ENCODE assay signal across 8 cellular contexts in the genomic region with DNA sequence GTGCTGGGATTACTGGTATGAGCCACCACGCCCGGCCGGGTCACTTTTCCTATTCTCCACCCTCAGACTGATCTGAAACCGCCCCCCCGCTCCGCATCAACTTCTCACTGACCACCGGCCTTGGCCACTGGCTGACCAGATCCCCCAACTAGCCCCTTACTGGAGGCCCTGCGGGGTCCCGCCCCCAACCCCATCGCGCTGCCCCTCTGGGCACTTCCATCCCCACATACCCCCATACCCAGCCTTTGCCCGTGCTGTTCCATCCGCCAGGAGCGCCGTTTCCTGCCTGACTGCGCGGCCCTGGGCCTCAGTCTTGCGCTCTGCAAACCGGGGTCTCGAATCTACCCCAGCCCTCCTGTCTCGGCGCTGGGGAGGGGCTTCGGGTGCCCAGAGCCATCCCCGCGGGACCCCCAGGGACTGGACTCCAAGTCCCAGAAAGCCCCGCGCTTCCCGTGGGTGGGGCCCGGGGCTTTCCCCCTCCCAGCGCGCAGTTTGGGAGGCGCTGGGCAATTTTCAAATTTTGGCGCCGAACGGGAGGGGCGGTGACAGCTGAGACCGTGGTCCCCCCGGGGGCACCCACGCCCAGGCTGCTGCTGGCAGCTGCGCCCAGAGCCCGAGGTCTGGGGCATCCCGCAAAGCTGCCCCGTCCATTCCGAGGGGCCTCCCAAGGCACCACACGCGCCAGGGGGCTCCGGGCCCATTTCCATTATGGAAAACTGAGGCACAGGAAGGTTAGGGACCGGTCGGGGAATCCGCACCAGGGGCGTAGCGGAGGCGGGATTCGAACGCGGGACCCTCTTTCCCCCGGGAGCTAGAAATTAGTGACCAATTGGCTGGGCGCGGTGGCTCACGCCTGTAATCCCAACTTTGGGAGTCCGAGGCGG. TPM values are rescaled to one million over a fixed set of nuclear protein-coding genes. Genes with fewer than 3 reads are reported as not detected.
DNase-seq lines count a peak whose midpoint lies in the region; ATAC-seq and TF ChIP-seq lines count a peak whose summit lies in the region.

No MANE protein-coding gene starts in this region.

- H3K14ac ChIP-seq in neuronal stem cell (ENCODE audit: low read length): no peak overlapping the region

- peaks cover 7% of the 10 kb centered on the region for H3K4me1 Mint-ChIP-seq in activated T-cell treated with anti-CD3 and anti-CD28 coated beads, Interleukin-2, amount 50 U/mL, for 4 hours (ENCODE audit: low read depth)

- H3K9me3 ChIP-seq in neuronal stem cell (replicated peaks in 1 of 2; ENCODE audit: control insufficient read depth in 2 of 2, insufficient read depth in 1 of 2, low read depth in 1 of 2, low read length in 2 of 2) (no peaks in the 10 kb centered on the region), vagina (no peaks in the 10 kb centered on the region)

- WGBS in neuronal stem cell (ENCODE audit: extremely low coverage in 2 of 2, insufficient read length in 2 of 2, insufficient replicate concordance in 1 of 2), 2 donors: no CpG with 5 or more reads among the region's 62 CpGs

- H3K9ac ChIP-seq in neuronal stem cell (ENCODE audit: low read depth, low read length, poor library complexity): peak overlapping the region; percentile 78

- H2BK15ac ChIP-seq in neuronal stem cell (ENCODE audit: low read length): peak overlapping the region; percentile 89

- peak overlapping the region; percentile 87 for H2BK5ac ChIP-seq in neuronal stem cell (ENCODE audit: low read length)

- H3K4me3 ChIP-seq in fibroblast of the aortic adventitia (ENCODE audit: low read depth, low read length) (peak overlapping the region; percentile 79), neuronal stem cell (ENCODE audit: low read length in 2 of 2) (peak overlapping the region in 1 of 2 donors; percentile 81), vagina (peak overlapping the region; percentile 48 to 61)

- no peak overlapping the region for H2AK5ac ChIP-seq in neuronal stem cell (ENCODE audit: low read depth, low read length)

- peak overlapping the region; percentile 44 for H2BK120ac ChIP-seq in neuronal stem cell (ENCODE audit: low read depth, low read length)

- H2AFZ ChIP-seq in neuronal stem cell (ENCODE audit: low read length): peak overlapping the region; percentile 88

- H4K8ac ChIP-seq in neuronal stem cell (ENCODE audit: low read depth, low read length): no peak overlapping the region

- peak overlapping the region; percentile 46 for H2BK12ac ChIP-seq in neuronal stem cell (ENCODE audit: low read length)

- H3K27ac ChIP-seq in neuronal stem cell (replicated peaks; ENCODE audit: low read length) (peak overlapping the region; percentile 66), vagina (peak overlapping the region; percentile 24)

- no peak overlapping the region for H4K91ac ChIP-seq in neuronal stem cell (ENCODE audit: low read depth, low read length, poor library complexity)

- H3K4me2 ChIP-seq in neuronal stem cell (ENCODE audit: insufficient read depth, low read length, poor library complexity, severe bottlenecking): peak overlapping the region; percentile 71

- peak overlapping the region; percentile 79 for H3K4me3 Mint-ChIP-seq in activated T-cell treated with anti-CD3 and anti-CD28 coated beads, Interleukin-2, amount 50 U/mL, for 4 hours

- H3K79me1 ChIP-seq in neuronal stem cell (ENCODE audit: low read depth, low read length): no peaks in the 10 kb centered on the region

- no peaks in the 10 kb centered on the region for H3K9me3 Mint-ChIP-seq in activated T-cell treated with anti-CD3 and anti-CD28 coated beads, Interleukin-2, amount 50 U/mL, for 4 hours

- peak overlapping the region; percentile 32 for H3K4ac ChIP-seq in neuronal stem cell (ENCODE audit: low read length)

- no peaks in the 10 kb centered on the region for H3K27me3 Mint-ChIP-seq in activated T-cell treated with anti-CD3 and anti-CD28 coated beads, Interleukin-2, amount 50 U/mL, for 4 hours (ENCODE audit: low read depth)

- peak overlapping the region; percentile 73 for H3K23ac ChIP-seq in neuronal stem cell (ENCODE audit: low read depth, low read length, poor library complexity)

- H3K4me1 ChIP-seq in neuronal stem cell (ENCODE audit: control insufficient read depth in 2 of 2, insufficient read depth in 1 of 2, low read depth in 1 of 2, low read length in 2 of 2): no peaks in the 10 kb centered on the region
- peaks cover 22% of the 10 kb centered on the region for H3K4me1 ChIP-seq in vagina

- peak overlapping the region; percentile 91 for H3K18ac ChIP-seq in neuronal stem cell (ENCODE audit: low read length)

- DNase-seq in 8988T (peak; percentile 69), NCI-H1930 (lab: John Stamatoyannopoulos, UW) (peak; percentile 17 to 44), fibroblast of the aortic adventitia (ENCODE audit: low read depth) (peak; percentile 51), neuronal stem cell (ENCODE audit: low spot score) (peak; percentile 56), vagina (ENCODE audit: extremely low spot score in 2 of 2) (no peak), dedifferentiated amniotic fluid mesenchymal stem cell (ENCODE audit: extremely low spot score) (no peak)
- DNase-seq in activated T-cell treated with anti-CD3 and anti-CD28 coated beads, Interleukin-2, amount 50 U/mL, for 4 hours: peak; percentile 62

- H3K27me3 ChIP-seq in neuronal stem cell (ENCODE audit: control insufficient read depth in 3 of 3, insufficient read depth in 3 of 3, low read depth in 1 of 3, low read length in 3 of 3) (no peaks in the 10 kb centered on the region), vagina (no peaks in the 10 kb centered on the region)

- peak; percentile 83 for ATAC-seq in activated T-cell treated with anti-CD3 and anti-CD28 coated beads, Interleukin-2, amount 50 U/mL, for 4 hours

- H3K36me3 Mint-ChIP-seq in activated T-cell treated with anti-CD3 and anti-CD28 coated beads, Interleukin-2, amount 50 U/mL, for 4 hours (ENCODE audit: insufficient read depth): no peaks in the 10 kb centered on the region

- TF ChIP-seq POLR2A in vagina (IDR thresholded peaks at IDR 0.05): no peak

- no peaks in the 10 kb centered on the region for H3K36me3 ChIP-seq in neuronal stem cell (replicated peaks in 1 of 2; ENCODE audit: control insufficient read depth in 2 of 2, insufficient read depth in 2 of 2, low read length in 2 of 2)
- no peaks in the 10 kb centered on the region for H3K36me3 ChIP-seq in vagina

- TF ChIP-seq CTCF in GM12874 (IDR thresholded peaks at IDR 0.05; ENCODE audit: insufficient read depth, low read depth, low read length) (peak; percentile 23; the same call in 1 of the 2 replicates), fibroblast of the aortic adventitia (IDR thresholded peaks at IDR 0.05; ENCODE audit: insufficient read depth, low read length) (peak; percentile 44), vagina (IDR thresholded peaks at IDR 0.05) (no peak)

- intact Hi-C loops in vagina (cut with DNase I): no loop called here

RNA-seq across cellular contexts. Expression of a gene that starts 5.2 kb away (rescaled TPM):
- 10 to 100 TPM; 90.9 to 98.3 (median 92.0) TPM for total RNA-seq in activated T-cell treated with anti-CD3 and anti-CD28 coated beads, Interleukin-2, amount 50 U/mL, for 4 hours
- total RNA-seq in fibroblast of the aortic adventitia (ENCODE audit: low replicate concordance): 16.7 and 68.1 TPM in 2 replicates
- 123 TPM for polyA plus RNA-seq in neuronal stem cell (2013, experiment 1 of 2)
- 124 TPM for polyA plus RNA-seq in neuronal stem cell (2013, experiment 2 of 2)
- 41.0 TPM for total RNA-seq in vagina

RNA-seq across cellular contexts. Expression of a gene that starts 13.9 kb away (rescaled TPM):
- 10 to 100 TPM; 67.4 to 75.5 (median 72.8) TPM for total RNA-seq in activated T-cell treated with anti-CD3 and anti-CD28 coated beads, Interleukin-2, amount 50 U/mL, for 4 hours
- total RNA-seq in fibroblast of the aortic adventitia (ENCODE audit: low replicate concordance) (14.3 and 14.8 TPM in 2 replicates), vagina (181 TPM)
- polyA plus RNA-seq in neuronal stem cell (2013, experiment 1 of 2): 3.0 TPM
- polyA plus RNA-seq in neuronal stem cell (2013, experiment 2 of 2): 2.3 TPM

RNA-seq across cellular contexts. Expression of a gene that starts 34.6 kb away (rescaled TPM):
- total RNA-seq in activated T-cell treated with anti-CD3 and anti-CD28 coated beads, Interleukin-2, amount 50 U/mL, for 4 hours: 100 to 1,000 TPM; 273 to 326 (median 286) TPM
- total RNA-seq in fibroblast of the aortic adventitia (ENCODE audit: low replicate concordance) (26.9 and 33.1 TPM in 2 replicates), vagina (20.9 TPM)
- 75.3 TPM for polyA plus RNA-seq in neuronal stem cell (2013, experiment 1 of 2)
- 72.7 TPM for polyA plus RNA-seq in neuronal stem cell (2013, experiment 2 of 2)

Comparison
In these comparisons a context has a peak if more than half of its experiments do, and no peak if none do; other contexts are left out.
1. DNase-seq: peak in 8988T (single experiment), NCI-H1930 (2 of 2), activated T-cell treated with anti-CD3 and anti-CD28 coated beads, Interleukin-2, amount 50 U/mL, for 4 hours (single experiment), fibroblast of the aortic adventitia (single experiment) and neuronal stem cell (single experiment); none in vagina (0 of 2) and dedifferentiated amniotic fluid mesenchymal stem cell (single experiment).
2. CTCF ChIP-seq: peak in GM12874 (single experiment) and fibroblast of the aortic adventitia (single experiment); none in vagina (0 of 3).